11 cellular contexts compared by ENCODE assay signal in genomic region chr22:30821381-30821780, GRCh38.
"Had no signal": no experiment of that assay in that cellular context is flagged by ENCODE, and none has a peak within 500 bp of the region (broad histone marks: within the 10 kb centered on the region; RNA-seq: fewer than 3 reads in every experiment).

No MANE protein-coding gene starts in this region.

- H3K27ac ChIP-seq: colonic mucosa, neutrophil, tibial nerve had no signal

- H3K36me3 ChIP-seq: colonic mucosa, neutrophil, tibial nerve had no signal

- H3K27ac Mint-ChIP-seq: activated T-helper 1 cell treated with anti-CD3 and anti-CD28 coated beads, Interleukin-12 subunit alpha, Interleukin-12 subunit beta, Interleukin-2, Interleukin-4 antibody, amounts not matched to agents 30 ng/mL and 10 ng/mL and 1 ng/mL, durations not matched to agents 14 hours and 24 hours and 36 hours; stimulated activated naive B cell treated with anti-CD40 and anti-IgM and Interleukin-4, amounts not matched to agents 10 μg/mL and 1 μg/mL and 100 μg/mL, for 72 hours; T-helper 1 cell treated with Interleukin-12 subunit alpha and Interleukin-12 subunit beta and Interleukin-4 antibody, amounts not matched to agents 30 μg/mL and 1 μg/mL, for 36 hours had no signal

- H3K4me3 Mint-ChIP-seq: T-helper 1 cell treated with Interleukin-12 subunit alpha and Interleukin-12 subunit beta and Interleukin-4 antibody, amounts not matched to agents 30 μg/mL and 1 μg/mL, for 36 hours had no signal

- ATAC-seq: activated CD4-positive, CD25-positive, alpha-beta regulatory T cell treated with anti-CD3 and anti-CD28 coated beads, Interleukin-2, amount 50 U/mL, for 24 hours; stimulated activated naive B cell treated with anti-CD40 and anti-IgM and Interleukin-4, amounts not matched to agents 10 μg/mL and 1 μg/mL and 100 μg/mL, for 72 hours had no signal

- H3K4me3 ChIP-seq: colonic mucosa had no signal

- H3K9me3 Mint-ChIP-seq: activated T-helper 1 cell treated with anti-CD3 and anti-CD28 coated beads, Interleukin-12 subunit alpha, Interleukin-12 subunit beta, Interleukin-2, Interleukin-4 antibody, amounts not matched to agents 30 ng/mL and 10 ng/mL and 1 ng/mL, durations not matched to agents 14 hours and 24 hours and 36 hours; stimulated activated naive B cell treated with anti-CD40 and anti-IgM and Interleukin-4, amounts not matched to agents 10 μg/mL and 1 μg/mL and 100 μg/mL, for 72 hours; T-helper 1 cell treated with Interleukin-12 subunit alpha and Interleukin-12 subunit beta and Interleukin-4 antibody, amounts not matched to agents 30 μg/mL and 1 μg/mL, for 36 hours had no signal

- H3K36me3 Mint-ChIP-seq: stimulated activated naive B cell treated with anti-CD40 and anti-IgM and Interleukin-4, amounts not matched to agents 10 μg/mL and 1 μg/mL and 100 μg/mL, for 72 hours had no signal

- H3K9me3 ChIP-seq: colonic mucosa, neutrophil, tibial nerve had no signal

- DNase-seq: activated CD4-positive, alpha-beta T cell treated with anti-CD3 and anti-CD28 coated beads, Interleukin-2, amount 50 U/mL, for 1 hour; activated naive CD4-positive, alpha-beta T cell treated with Interleukin-2 at 50 U/mL for 16 hours; colonic mucosa; foreskin fibroblast; posterior cingulate gyrus; stimulated activated naive B cell treated with anti-CD40 and anti-IgM and Interleukin-4, amounts not matched to agents 10 μg/mL and 1 μg/mL and 100 μg/mL, for 72 hours had no signal
